2 cellular contexts compared by ENCODE assay signal in the genomic region with DNA sequence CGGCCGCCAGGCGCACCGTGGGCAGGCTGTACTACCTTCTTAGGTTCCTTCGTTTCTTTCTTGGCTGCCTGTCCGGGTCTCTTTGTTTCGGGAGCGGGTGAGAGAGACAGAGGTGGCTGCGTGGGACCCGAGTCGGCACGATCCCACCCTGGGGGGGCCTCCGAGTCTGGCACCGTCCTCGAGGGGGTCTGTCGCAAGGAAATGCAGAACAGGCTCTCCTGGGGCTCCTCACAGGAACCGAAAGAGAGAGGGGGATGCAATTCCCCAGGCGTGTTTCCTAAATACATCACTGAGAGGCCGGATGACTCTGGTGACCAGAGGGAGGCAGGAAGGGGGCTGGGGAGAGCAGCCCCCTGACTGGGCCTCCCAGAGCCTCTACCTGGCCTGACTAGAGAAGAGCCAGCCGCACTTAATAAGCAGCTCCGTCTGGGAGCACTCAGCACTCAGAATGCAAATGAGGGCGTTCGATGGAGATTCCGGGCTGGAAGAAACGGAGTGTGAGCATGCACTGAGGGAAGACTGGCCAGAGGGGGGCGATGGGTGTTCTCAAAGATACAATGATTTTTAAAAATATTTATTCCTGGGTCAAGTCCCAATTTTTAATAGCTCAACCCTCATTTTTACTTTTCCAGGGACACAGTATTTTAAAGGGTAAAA.
TF ChIP-seq lines count a peak whose summit lies in the region.

No MANE protein-coding gene starts in this region.

TF ChIP-seq in SK-N-SH, 30 proteins besides CTCF, POLR2A, EP300 and RAD21 (continued from another document):
- no peak for TF ChIP-seq ZBTB33 (IDR thresholded peaks at IDR 0.05; ENCODE audit: borderline replicate concordance, low read depth)
- TF ChIP-seq POLR2AphosphoS5 (IDR thresholded peaks at IDR 0.05; ENCODE audit: low read depth, low read length): no peak
- no peak for TF ChIP-seq TAF1 (IDR thresholded peaks at IDR 0.05; ENCODE audit: borderline replicate concordance, low read depth, low read length)
- no peak for TF ChIP-seq FOXJ3 (CRISPR knock-in tag; IDR thresholded peaks at IDR 0.05)
- TF ChIP-seq GABPA (IDR thresholded peaks at IDR 0.05; ENCODE audit: low read depth): no peak

TF ChIP-seq in SK-N-SH treated with all-trans-retinoic acid at 6 μM for 48 hours, 23 proteins besides CTCF, POLR2A, EP300 and RAD21 (continued from another document):
- TF ChIP-seq TOX (CRISPR knock-in tag; IDR thresholded peaks at IDR 0.05; ENCODE audit: borderline replicate concordance): no peak
